ENCODE assay signal across 25 cellular contexts in genomic region chr17:27832851-27833250, GRCh38.
"Had no signal": no experiment of that assay in that cellular context is flagged by ENCODE, and none has a peak within 500 bp of the region (broad histone marks: within the 10 kb centered on the region; RNA-seq: fewer than 3 reads in every experiment).

No MANE protein-coding gene starts in this region.

- DNase-seq: stimulated activated CD4-positive, alpha-beta T cell treated with anti-CD3 and anti-CD28 coated beads, Interleukin-2, amount 100 ng/mL, for 48 hours; stimulated activated CD4-positive, alpha-beta T cell treated with anti-CD3 and anti-CD28 coated beads, Interleukin-4, amount 100 ng/mL, for 1 hour; stimulated activated CD4-positive, alpha-beta T cell treated with anti-CD3 and anti-CD28 coated beads, Interleukin-4, amount 100 ng/mL, for 24 hours; stimulated activated CD4-positive, alpha-beta T cell treated with anti-CD3 and anti-CD28 coated beads, Interleukin-4, amount 100 ng/mL, for 4 hours; stimulated activated CD8-positive, alpha-beta memory T cell treated with anti-CD3 and anti-CD28 coated beads, Interleukin-4, amount 100 ng/mL, for 48 hours; stimulated activated naive B cell treated with anti-CD40 and anti-IgM and Interleukin-4, amounts not matched to agents 10 μg/mL and 1 μg/mL and 100 μg/mL, for 72 hours; stimulated activated naive CD4-positive, alpha-beta T cell; stimulated activated naive CD4-positive, alpha-beta T cell treated with Interleukin-2 at 50 U/mL for 16 hours; stimulated activated naive CD8-positive, alpha-beta T cell treated with anti-CD3 and anti-CD28 coated beads, Interleukin-15, amount 100 ng/mL, for 72 hours; stimulated activated naive CD8-positive, alpha-beta T cell treated with anti-CD3 and anti-CD28 coated beads, Interleukin-15, Interleukin-2, amounts not matched to agents 100 U/mL and 50 U/mL, for 24 hours; stomach; substantia nigra; testis; thyroid gland; tibial artery; transverse colon; upper lobe of left lung; upper lobe of right lung; uterus had no signal

- H3K9me3 ChIP-seq: stomach, suprapubic skin, testis, thoracic aorta, thyroid gland, tibial artery, tibial nerve, transverse colon, upper lobe of left lung, upper lobe of right lung, uterus, vagina had no signal

- H3K4me1 ChIP-seq: stomach, suprapubic skin, testis, thyroid gland, tibial artery, tibial nerve, upper lobe of left lung, upper lobe of right lung, uterus, vagina had no signal

- H3K27me3 ChIP-seq: stomach, suprapubic skin, testis, thyroid gland, tibial artery, tibial nerve, transverse colon, upper lobe of left lung, upper lobe of right lung, uterus, vagina had no signal

- H3K36me3 ChIP-seq: stomach, suprapubic skin, thoracic aorta, thyroid gland, tibial artery, tibial nerve, transverse colon, upper lobe of left lung, upper lobe of right lung, uterus, vagina had no signal

- H3K4me3 ChIP-seq: stomach, suprapubic skin, testis, thoracic aorta, thyroid gland, tibial artery, tibial nerve, transverse colon, upper lobe of left lung, upper lobe of right lung, uterus, vagina had no signal

- H3K27ac ChIP-seq: stomach, suprapubic skin, testis, thoracic aorta, thyroid gland, tibial artery, tibial nerve, transverse colon, upper lobe of left lung, upper lobe of right lung, uterus, vagina had no signal

- ATAC-seq: stimulated activated effector memory CD8-positive, alpha-beta T cell treated with anti-CD3 and anti-CD28 coated beads, Interleukin-12 subunit alpha, Interleukin-12 subunit beta, amount 100 ng/mL, for 72 hours; stimulated activated memory B cell treated with anti-CD40 and anti-IgM and Interleukin-4, amounts not matched to agents 10 μg/mL and 1 μg/mL and 100 μg/mL, for 72 hours; stimulated activated naive B cell treated with anti-CD40 and anti-IgM and Interleukin-4, amounts not matched to agents 10 μg/mL and 1 μg/mL and 100 μg/mL, for 72 hours; stimulated activated naive CD8-positive, alpha-beta T cell treated with anti-CD3 and anti-CD28 coated beads, Interleukin-15, amount 100 ng/mL, for 72 hours; stimulated activated naive CD8-positive, alpha-beta T cell treated with anti-CD3 and anti-CD28 coated beads, Interleukin-15, Interleukin-2, amounts not matched to agents 100 U/mL and 50 U/mL, for 24 hours; upper lobe of right lung had no signal
